25 cellular contexts compared by ENCODE assay signal in the genomic region with DNA sequence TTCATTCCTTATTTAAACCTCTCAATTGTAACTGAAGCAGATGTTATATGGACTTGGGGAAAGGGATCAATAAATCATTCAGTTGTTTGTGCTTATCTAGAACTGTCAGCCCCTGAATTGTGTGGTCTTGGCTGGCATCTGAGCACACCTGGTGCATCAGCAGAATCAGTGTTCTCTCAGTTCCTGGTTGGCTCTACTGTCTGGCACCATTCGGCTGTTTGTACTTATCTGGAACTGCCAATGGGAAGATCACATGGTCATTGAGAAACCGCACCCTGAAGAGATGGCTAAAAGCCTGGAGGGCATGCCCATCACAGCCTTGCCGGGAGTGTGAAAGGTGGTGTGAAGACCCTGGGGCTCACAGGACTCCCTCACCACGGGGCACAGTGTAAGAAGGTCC. TPM values are rescaled to one million over a fixed set of nuclear protein-coding genes. Genes with fewer than 3 reads are reported as not detected.
DNase-seq lines count a peak whose midpoint lies in the region; ATAC-seq, FAIRE-seq and TF ChIP-seq lines count a peak whose summit lies in the region.
"Had no signal": no experiment of that assay in that cellular context is flagged by ENCODE, and none has a peak within 500 bp of the region (broad histone marks: within the 10 kb centered on the region; RNA-seq: fewer than 3 reads in every experiment).

No MANE protein-coding gene starts in this region.

- no peak overlapping the region for H2BK120ac ChIP-seq in H9 (ENCODE audit: low read depth, low read length, poor library complexity, severe bottlenecking)
- H2BK120ac ChIP-seq in mesendoderm (ENCODE audit: low read depth, low read length): no peak overlapping the region

- H3K4me2 ChIP-seq in MM.1S (ENCODE audit: low read depth, low read length) (no peak overlapping the region), H9 (ENCODE audit: insufficient read depth, insufficient read length, low read length) (no peak overlapping the region), mesendoderm (ENCODE audit: low read length) (no peak overlapping the region)
- H3K4me2 ChIP-seq: PC-9 had no signal

- no peaks in the 10 kb centered on the region for H3F3A ChIP-seq in MM.1S (ENCODE audit: insufficient read depth, low read length)

- no peak overlapping the region for H3K9ac ChIP-seq in MM.1S (ENCODE audit: low read length)
- H3K9ac ChIP-seq in mucosa of stomach (ENCODE audit: low read length): peak overlapping the region; percentile 9
- H3K9ac ChIP-seq in H9 (ENCODE audit: extremely low read depth, insufficient read length, low read length): no peak overlapping the region
- no peak overlapping the region for H3K9ac ChIP-seq in mesendoderm (ENCODE audit: low read length)

- H2AK5ac ChIP-seq in H9 (ENCODE audit: insufficient read length, low read length) (no peak overlapping the region), mesendoderm (ENCODE audit: low read length) (no peak overlapping the region)

- DNase-seq in MM.1S (peak; percentile 22), bronchial epithelial cell (ENCODE audit: low read depth) (no peak), H9 (no peak), NCI-H345 treated with DMSO at 0.1 percent for 48 hours (lab: John Stamatoyannopoulos, UW; ENCODE audit: unreplicated experiment) (no peak), mesendoderm (no peak)
- DNase-seq: CD8-positive, alpha-beta memory T cell; DMS79; HFFc6; IMR-90; Karpas-422; MG63; NCI-H1092; NCI-H1436 treated with DMSO at 0.1 percent for 48 hours; NCI-H2081; NCI-H2171 treated with DMSO at 0.1 percent for 48 hours; NCI-H510A; NCI-H774; PC-9 had no signal

- no peak overlapping the region for H3K14ac ChIP-seq in H9 (ENCODE audit: insufficient read depth, low read length)

- no peak overlapping the region for H3K18ac ChIP-seq in H9 (ENCODE audit: insufficient read length, low read depth, low read length)
- H3K18ac ChIP-seq in mesendoderm (ENCODE audit: low read length): no peak overlapping the region

- no peaks in the 10 kb centered on the region for H3K23me2 ChIP-seq in H9 (ENCODE audit: insufficient read length, low read depth, low read length, poor library complexity, severe bottlenecking)

- H3K9me3 ChIP-seq in MM.1S (replicated peaks; ENCODE audit: insufficient read depth, low read length) (no peaks in the 10 kb centered on the region), mucosa of stomach (ENCODE audit: control insufficient read depth, low read length) (no peaks in the 10 kb centered on the region), H9 (ENCODE audit: control insufficient read depth, low read depth, low read length) (no peaks in the 10 kb centered on the region)

- H3K79me2 ChIP-seq in MM.1S (ENCODE audit: low read length): no peaks in the 10 kb centered on the region
- H3K79me2 ChIP-seq in H9 (ENCODE audit: insufficient read depth, low read length): no peaks in the 10 kb centered on the region
- H3K79me2 ChIP-seq in mesendoderm (ENCODE audit: control insufficient read depth, insufficient read depth, low read length): no peaks in the 10 kb centered on the region

- H3K9me2 ChIP-seq in MM.1S (replicated peaks; ENCODE audit: insufficient read depth, low read length): no peaks in the 10 kb centered on the region

- no peak overlapping the region for H4K91ac ChIP-seq in H9 (ENCODE audit: insufficient read length, low read depth, low read length)

- H2BK12ac ChIP-seq in H9 (ENCODE audit: insufficient read length, low read depth, low read length): no peak overlapping the region

- no peak overlapping the region for H3K27ac Mint-ChIP-seq in H9
- H3K27ac Mint-ChIP-seq: CD8-positive, alpha-beta memory T cell; HFFc6 had no signal

- ATAC-seq in GM18520 (IDR thresholded peaks at IDR 0.05; ENCODE audit: unreplicated experiment): no peak

- H3K36me3 Mint-ChIP-seq in H9 (ENCODE audit: insufficient read depth in 1 of 3, low read depth in 3 of 3): no peaks in the 10 kb centered on the region
- H3K36me3 Mint-ChIP-seq: CD8-positive, alpha-beta memory T cell had no signal

- no peak overlapping the region for H2BK5ac ChIP-seq in H9 (ENCODE audit: insufficient read length, low read length)
- H2BK5ac ChIP-seq in mesendoderm (ENCODE audit: low read length): no peak overlapping the region

- H2BK20ac ChIP-seq in H9 (ENCODE audit: low read depth, low read length, poor library complexity, severe bottlenecking): no peak overlapping the region

- H3K79me1 ChIP-seq in H9 (ENCODE audit: insufficient read depth, low read depth, low read length, poor library complexity, severe bottlenecking): no peaks in the 10 kb centered on the region
- no peaks in the 10 kb centered on the region for H3K79me1 ChIP-seq in mesendoderm (ENCODE audit: low read length)

- no peak overlapping the region for H3K4ac ChIP-seq in H9 (ENCODE audit: low read depth, low read length)
- H3K4ac ChIP-seq in mesendoderm (ENCODE audit: low read depth, low read length): no peak overlapping the region

- H3K36me3 ChIP-seq in MM.1S (replicated peaks; ENCODE audit: insufficient read depth, low read length): no peaks in the 10 kb centered on the region
- no peaks in the 10 kb centered on the region for H3K36me3 ChIP-seq in bronchial epithelial cell (ENCODE audit: control insufficient read depth, insufficient read depth, low read length)
- no peaks in the 10 kb centered on the region for H3K36me3 ChIP-seq in mucosa of stomach (ENCODE audit: control insufficient read depth, insufficient read depth, low read length)
- H3K36me3 ChIP-seq in mesendoderm (ENCODE audit: control insufficient read depth, insufficient read depth, low read length): no peaks in the 10 kb centered on the region
- H3K36me3 ChIP-seq: MG63 had no signal

- H3K4me3 ChIP-seq in MM.1S (ENCODE audit: low read length) (no peak overlapping the region), bronchial epithelial cell (ENCODE audit: low read depth, low read length) (no peak overlapping the region), mucosa of stomach (ENCODE audit: low read length) (no peak overlapping the region), mesendoderm (ENCODE audit: low read length) (no peak overlapping the region)
- H3K4me3 ChIP-seq: MG63, PC-9 had no signal

- no peak overlapping the region for H4K5ac ChIP-seq in H9 (ENCODE audit: insufficient read length, low read depth, low read length)
- no peak overlapping the region for H4K5ac ChIP-seq in mesendoderm (ENCODE audit: low read length)

- no peak overlapping the region for H2AFZ ChIP-seq in MM.1S (ENCODE audit: low read length)
- no peak overlapping the region for H2AFZ ChIP-seq in H9 (ENCODE audit: low read length)
- H2AFZ ChIP-seq: PC-9 had no signal

- H3K4me3 Mint-ChIP-seq in H9: no peak overlapping the region
- H3K4me3 Mint-ChIP-seq: CD8-positive, alpha-beta memory T cell; HFFc6 had no signal

- H3K27me3 ChIP-seq in MM.1S (replicated peaks; ENCODE audit: insufficient read depth, low read length) (no peaks in the 10 kb centered on the region), bronchial epithelial cell (ENCODE audit: control insufficient read depth, insufficient read depth, low read length) (peaks cover 2% of the 10 kb centered on the region), mucosa of stomach (ENCODE audit: control insufficient read depth, insufficient read depth, low read length) (no peaks in the 10 kb centered on the region), H9 (ENCODE audit: insufficient read depth, low read length) (no peaks in the 10 kb centered on the region), mesendoderm (ENCODE audit: insufficient read depth, low read length, poor library complexity) (no peaks in the 10 kb centered on the region)
- H3K27me3 ChIP-seq: MG63 had no signal

- H3K4me1 Mint-ChIP-seq in H9: peaks cover 8 to 14% of the 10 kb centered on the region in 2 experiments; a peak in 3 of 4 replicates
- H3K4me1 Mint-ChIP-seq: CD8-positive, alpha-beta memory T cell had no signal

- no CpG with 5 or more reads among the region's 4 CpGs for WGBS in H9 (ENCODE audit: extremely low coverage, insufficient read length, low lambda C conversion rate)
- no CpG with 5 or more reads among the region's 4 CpGs for WGBS in mesendoderm (ENCODE audit: extremely low coverage, insufficient coverage, low lambda C conversion rate)

- peaks cover 10% of the 10 kb centered on the region for H3K4me1 ChIP-seq in MM.1S (ENCODE audit: low read length)
- H3K4me1 ChIP-seq in mucosa of stomach (ENCODE audit: control insufficient read depth, insufficient read depth, low read length): peaks cover 36% of the 10 kb centered on the region
- H3K4me1 ChIP-seq in H9 (ENCODE audit: insufficient read depth, low read length): no peaks in the 10 kb centered on the region
- H3K4me1 ChIP-seq in mesendoderm (ENCODE audit: control insufficient read depth, low read depth, low read length): no peaks in the 10 kb centered on the region

- H3K9me3 Mint-ChIP-seq in H9: no peaks in the 10 kb centered on the region; a peak in 3 of 5 replicates
- H3K9me3 Mint-ChIP-seq: CD8-positive, alpha-beta memory T cell; HFFc6 had no signal

- H4K8ac ChIP-seq in H9 (replicated peaks; ENCODE audit: insufficient read length, low read depth, low read length) (no peak overlapping the region), mesendoderm (ENCODE audit: low read depth, low read length) (no peak overlapping the region)

- no peak overlapping the region for H2BK15ac ChIP-seq in H9 (ENCODE audit: low read depth, low read length)
- no peak overlapping the region for H2BK15ac ChIP-seq in mesendoderm (replicated peaks; ENCODE audit: low read depth)

- H3K27ac ChIP-seq in 22Rv1 (0 out of 2 replicates have a peak overlapping the region, but pooled peaks have one; percentile 23), MM.1S (ENCODE audit: low read length) (no peak overlapping the region), H9 (ENCODE audit: insufficient read length, low read depth, low read length) (no peak overlapping the region), mesendoderm (ENCODE audit: low read depth, low read length) (no peak overlapping the region)
- H3K27ac ChIP-seq: PC-9 had no signal

- TF ChIP-seq CTCF in 22Rv1 (IDR thresholded peaks at IDR 0.05) (no peak), MM.1S (IDR thresholded peaks at IDR 0.05; ENCODE audit: low read length) (no peak), bronchial epithelial cell (IDR thresholded peaks at IDR 0.05; ENCODE audit: insufficient read depth, low read length, severe bottlenecking) (no peak), H9 (conservative IDR thresholded peaks at IDR 0.05) (no peak)

- H3K23ac ChIP-seq in H9 (ENCODE audit: insufficient read length, low read depth, low read length) (no peak overlapping the region), mesendoderm (ENCODE audit: low read length) (no peak overlapping the region)

- peak; percentile 47 for FAIRE-seq in bronchial epithelial cell (lab: Jason Lieb, UNC)
- FAIRE-seq: A204.1, GM12892, H54 had no signal

- H3T11ph ChIP-seq in H9 (ENCODE audit: low read length): no peak overlapping the region

- no peak overlapping the region for H3K56ac ChIP-seq in H9 (ENCODE audit: insufficient read length, low read depth, low read length)
- H3K56ac ChIP-seq in mesendoderm (ENCODE audit: low read length): no peak overlapping the region

- peaks cover 10% of the 10 kb centered on the region for H3K27me3 Mint-ChIP-seq in H9 (ENCODE audit: low read depth)

- H4K20me1 ChIP-seq in MM.1S (ENCODE audit: insufficient read depth, low read length) (no peaks in the 10 kb centered on the region), H9 (ENCODE audit: control insufficient read depth, insufficient read depth, insufficient read length) (no peaks in the 10 kb centered on the region)

RNA-seq across cellular contexts. Expression of a gene that starts 37.1 kb away (rescaled TPM):
- 239 and 322 TPM in 2 replicates for total RNA-seq in bronchial epithelial cell
- not detected in 2 replicates for total RNA-seq in H9 (2021)
- 0.06 TPM for polyA plus RNA-seq in mesendoderm (2013, experiment 1 of 2)
- not detected for polyA plus RNA-seq in mesendoderm (2013, experiment 2 of 2)
- polyA plus RNA-seq: BJ; CD8-positive, alpha-beta memory T cell; IMR-90 had no signal

Comparison
In these comparisons a context has a peak if more than half of its experiments do, and no peak if none do; other contexts are left out.
1. RNA of a gene that starts 37.1 kb away (total RNA-seq): 239 to 322 TPM in bronchial epithelial cell; not detected in H9; every median in the first group is over 100 times any median in the second.